In genomic region chr6:93654548-93654947, GRCh38 we compare ENCODE assay signal across 9 cellular contexts.
"Had no signal": no experiment of that assay in that cellular context is flagged by ENCODE, and none has a peak within 500 bp of the region (broad histone marks: within the 10 kb centered on the region; RNA-seq: fewer than 3 reads in every experiment).

No MANE protein-coding gene starts in this region.

- FAIRE-seq: H54, HTR-8/SVneo had no signal

- H3K9ac ChIP-seq: GM23248, KMS-11 had no signal

- H3K4me3 ChIP-seq: GM23248 had no signal

- DNase-seq: GM23248, GOT3, H9, HCEC 1CT, Karpas-422, KBM-7 had no signal

- H3K4me2 ChIP-seq: KMS-11 had no signal

- H3K27ac ChIP-seq: GM23248, KMS-11 had no signal

- H2AFZ ChIP-seq: GM23248 had no signal
